ENCODE assay signal across 8 cellular contexts in the genomic region with DNA sequence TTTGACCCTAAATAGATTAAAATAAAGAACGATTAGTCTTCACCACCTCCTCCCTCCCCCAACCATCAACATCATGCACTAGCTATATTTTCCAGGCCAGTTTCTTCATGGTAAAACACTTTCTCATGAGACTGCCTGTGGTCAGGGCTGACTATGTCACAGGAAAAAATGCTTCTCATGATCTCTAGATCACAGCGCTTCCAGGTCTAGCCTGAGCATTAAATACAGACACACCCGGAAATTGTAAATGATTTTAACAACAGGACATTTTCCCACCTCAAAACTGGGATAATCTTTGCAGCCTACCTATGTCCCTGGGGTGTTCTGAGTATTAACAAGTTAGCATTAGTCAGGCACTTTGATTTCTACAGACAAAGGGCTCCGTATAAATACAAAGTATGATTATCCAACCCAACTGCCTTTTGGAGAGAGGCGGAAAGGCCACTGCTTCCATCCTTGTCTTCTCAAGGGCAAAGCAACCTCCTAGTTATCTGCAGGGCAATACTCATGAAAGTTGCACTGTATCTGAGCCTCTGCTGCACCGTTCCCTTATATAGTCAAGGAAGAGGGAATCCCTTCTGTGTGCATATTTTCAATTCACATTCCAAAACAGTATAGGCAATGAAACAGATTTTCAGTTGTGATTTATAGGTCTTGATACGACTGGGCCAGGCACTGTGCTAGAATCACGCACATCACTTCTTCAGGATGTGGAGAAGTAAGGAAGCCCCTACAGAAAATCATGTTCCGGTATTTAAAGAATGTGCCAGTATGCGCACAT.
DNase-seq lines count a peak whose midpoint lies in the region; ATAC-seq and TF ChIP-seq lines count a peak whose summit lies in the region.

No MANE protein-coding gene starts in this region.

- no peaks in the 10 kb centered on the region for H3K9me3 Mint-ChIP-seq in activated naive CD8-positive, alpha-beta T cell treated with anti-CD3 and anti-CD28 coated beads, Interleukin-2, amount 10 ng/mL, durations not matched to agents 7 days and 5 days

- DNase-seq in activated effector memory CD4-positive, alpha-beta T cell treated with anti-CD3 and anti-CD28 coated beads, Interleukin-2, amount 50 U/mL, for 16 hours = peak; percentile 75
- no peak for DNase-seq in activated effector memory CD4-positive, alpha-beta T cell treated with Interleukin-2 at 50 U/mL for 16 hours
- no peak for DNase-seq in activated naive CD8-positive, alpha-beta T cell treated with anti-CD3 and anti-CD28 coated beads, Interleukin-2, amount 10 ng/mL, durations not matched to agents 7 days and 5 days
- no peak for DNase-seq in right lobe of liver
- DNase-seq in tibial artery = no peak
- DNase-seq in germinal center (ENCODE audit: low spot score) = no peak
- no peak for DNase-seq in NCI-H774 (lab: John Stamatoyannopoulos, UW)

- H3K9me3 ChIP-seq in right lobe of liver (no peaks in the 10 kb centered on the region), tibial artery (no peaks in the 10 kb centered on the region)

- POLR2A ChIA-PET in activated naive CD8-positive, alpha-beta T cell treated with anti-CD3 and anti-CD28 coated beads, Interleukin-2, amount 10 ng/mL, durations not matched to agents 7 days and 5 days (lab: Charles Lee) = interaction anchor here (0.6 to 3.9 kb wide), 4 partner anchors 26 to 174 kb away, joined by 3 to 45 read pairs (median 4); no protein-coding TSS in a partner anchor

- H3K27ac ChIP-seq in right lobe of liver = peak overlapping the region; percentile 90 to 95 (median 95)
- H3K27ac ChIP-seq in tibial artery = peak overlapping the region; percentile 84 to 89

- H3K27me3 ChIP-seq in right lobe of liver = no peaks in the 10 kb centered on the region
- no peaks in the 10 kb centered on the region for H3K27me3 ChIP-seq in tibial artery

- intact Hi-C loops in right lobe of liver (cut with DNase I) = no loop called here
- intact Hi-C loops in tibial artery (cut with DNase I; ENCODE audit: low total_unique reads) = loop anchor here (1.0 to 10.0 kb wide), 2 partner anchors 83 to 457 kb away; partner anchors contain the start of gene FOXP1

- peaks cover 0 to 42% (median 17%) of the 10 kb centered on the region in 4 donors for H3K4me1 ChIP-seq in right lobe of liver
- peaks cover 0 to 79% (median 34%) of the 10 kb centered on the region in 4 donors for H3K4me1 ChIP-seq in tibial artery

- H3K4me1 Mint-ChIP-seq in activated naive CD8-positive, alpha-beta T cell treated with anti-CD3 and anti-CD28 coated beads, Interleukin-2, amount 10 ng/mL, durations not matched to agents 7 days and 5 days = peaks cover 56% of the 10 kb centered on the region

- H3K27ac Mint-ChIP-seq in activated naive CD8-positive, alpha-beta T cell treated with anti-CD3 and anti-CD28 coated beads, Interleukin-2, amount 10 ng/mL, durations not matched to agents 7 days and 5 days = peak overlapping the region; percentile 74

- H3K4me3 ChIP-seq in right lobe of liver = peak overlapping the region in 2 of 3 donors; percentile 2 to 57
- H3K4me3 ChIP-seq in tibial artery = peak overlapping the region; percentile 59 to 62

- H3K27me3 Mint-ChIP-seq in activated naive CD8-positive, alpha-beta T cell treated with anti-CD3 and anti-CD28 coated beads, Interleukin-2, amount 10 ng/mL, durations not matched to agents 7 days and 5 days = no peaks in the 10 kb centered on the region

- no peaks in the 10 kb centered on the region for H3K36me3 ChIP-seq in right lobe of liver
- no peaks in the 10 kb centered on the region for H3K36me3 ChIP-seq in tibial artery

- peak overlapping the region; percentile 86 for H3K4me3 Mint-ChIP-seq in activated naive CD8-positive, alpha-beta T cell treated with anti-CD3 and anti-CD28 coated beads, Interleukin-2, amount 10 ng/mL, durations not matched to agents 7 days and 5 days

- WGBS in right lobe of liver (ENCODE audit: insufficient coverage, low coverage, low lambda C conversion rate, missing lambda C conversion rate) = 53% methylated on average over 10 of the region's 10 CpGs

- TF ChIP-seq CTCF in right lobe of liver (IDR thresholded peaks at IDR 0.05) (no peak), tibial artery (IDR thresholded peaks at IDR 0.05) (no peak)

- ATAC-seq in activated naive CD8-positive, alpha-beta T cell treated with anti-CD3 and anti-CD28 coated beads, Interleukin-2, amount 10 ng/mL, durations not matched to agents 7 days and 5 days (ENCODE audit: low read depth) = peak; percentile 26
- ATAC-seq in right lobe of liver (peak in 1 of 4 donors; percentile 2), HG03045 (IDR thresholded peaks at IDR 0.05; ENCODE audit: unreplicated experiment) (no peak)

- H3K36me3 Mint-ChIP-seq in activated naive CD8-positive, alpha-beta T cell treated with anti-CD3 and anti-CD28 coated beads, Interleukin-2, amount 10 ng/mL, durations not matched to agents 7 days and 5 days = peaks cover 12% of the 10 kb centered on the region

- TF ChIP-seq POLR2A in right lobe of liver (IDR thresholded peaks at IDR 0.05) = no peak
